ENCODE assay signal across 26 cellular contexts in genomic region chr12:124953689-124954405, GRCh38.
"Had no signal": no experiment of that assay in that cellular context is flagged by ENCODE, and none has a peak within 500 bp of the region (broad histone marks: within the 10 kb centered on the region; RNA-seq: fewer than 3 reads in every experiment).

No MANE protein-coding gene starts in this region.

- H3K9me3 ChIP-seq: MG63, Peyer's patch, SJCRH30 had no signal

- H3K4me3 Mint-ChIP-seq: activated B cell treated with CpG ODN at 0.5 μM for 24 hours; activated CD4-positive, alpha-beta memory T cell treated with anti-CD3 and anti-CD28 coated beads for 36 hours; activated CD4-positive, alpha-beta T cell treated with anti-CD3 and anti-CD28 coated beads, Interleukin-2, amount 10 ng/mL, durations not matched to agents 7 days and 5 days; activated naive CD4-positive, alpha-beta T cell treated with anti-CD3 and anti-CD28 coated beads for 36 hours; activated naive CD8-positive, alpha-beta T cell; activated T-cell treated with anti-CD3 and anti-CD28 coated beads, Interleukin-2, amount 50 U/mL, for 4 hours; T-helper 1 cell treated with Interleukin-12 subunit alpha and Interleukin-12 subunit beta and Interleukin-4 antibody, amounts not matched to agents 30 μg/mL and 1 μg/mL, for 36 hours had no signal

- H3K27ac Mint-ChIP-seq: activated B cell treated with CpG ODN at 0.5 μM for 24 hours; activated CD4-positive, alpha-beta memory T cell treated with anti-CD3 and anti-CD28 coated beads for 36 hours; activated CD4-positive, alpha-beta T cell treated with anti-CD3 and anti-CD28 coated beads, Interleukin-2, amount 10 ng/mL, durations not matched to agents 7 days and 5 days; activated naive CD4-positive, alpha-beta T cell treated with anti-CD3 and anti-CD28 coated beads for 36 hours; activated naive CD8-positive, alpha-beta T cell; T-helper 1 cell treated with Interleukin-12 subunit alpha and Interleukin-12 subunit beta and Interleukin-4 antibody, amounts not matched to agents 30 μg/mL and 1 μg/mL, for 36 hours had no signal

- H3K27ac ChIP-seq: brain microvascular endothelial cell, cardiac muscle cell, Peyer's patch, SJCRH30 had no signal

- H3K4me3 ChIP-seq: cardiac muscle cell, MG63, Peyer's patch, SJCRH30 had no signal

- H3K4me1 Mint-ChIP-seq: activated B cell treated with CpG ODN at 0.5 μM for 24 hours; activated CD4-positive, alpha-beta T cell treated with anti-CD3 and anti-CD28 coated beads, Interleukin-2, amount 10 ng/mL, durations not matched to agents 7 days and 5 days had no signal

- H3K27me3 Mint-ChIP-seq: activated B cell treated with CpG ODN at 0.5 μM for 24 hours; activated CD4-positive, alpha-beta memory T cell treated with anti-CD3 and anti-CD28 coated beads for 36 hours; activated CD4-positive, alpha-beta T cell treated with anti-CD3 and anti-CD28 coated beads, Interleukin-2, amount 10 ng/mL, durations not matched to agents 7 days and 5 days; activated naive CD8-positive, alpha-beta T cell had no signal

- H3K36me3 ChIP-seq: cardiac muscle cell had no signal

- ATAC-seq: activated T-cell treated with anti-CD3 and anti-CD28 coated beads, Interleukin-2, amount 50 U/mL, for 4 hours had no signal

- H3K9me3 Mint-ChIP-seq: activated B cell treated with CpG ODN at 0.5 μM for 24 hours; activated CD4-positive, alpha-beta memory T cell treated with anti-CD3 and anti-CD28 coated beads for 36 hours; activated CD4-positive, alpha-beta T cell treated with anti-CD3 and anti-CD28 coated beads, Interleukin-2, amount 10 ng/mL, durations not matched to agents 7 days and 5 days; activated naive CD4-positive, alpha-beta T cell treated with anti-CD3 and anti-CD28 coated beads for 36 hours; activated T-cell treated with anti-CD3 and anti-CD28 coated beads, Interleukin-2, amount 50 U/mL, for 4 hours; T-helper 1 cell treated with Interleukin-12 subunit alpha and Interleukin-12 subunit beta and Interleukin-4 antibody, amounts not matched to agents 30 μg/mL and 1 μg/mL, for 36 hours had no signal

- DNase-seq: activated B cell treated with CpG ODN at 0.5 μM for 24 hours; activated CD4-positive, alpha-beta memory T cell treated with anti-CD3 and anti-CD28 coated beads for 36 hours; activated CD4-positive, alpha-beta T cell treated with anti-CD3 and anti-CD28 coated beads for 1 hour; activated CD4-positive, alpha-beta T cell treated with anti-CD3 and anti-CD28 coated beads, Interleukin-2, amount 10 ng/mL, durations not matched to agents 7 days and 5 days; activated CD8-positive, alpha-beta memory T cell treated with anti-CD3 and anti-CD28 coated beads for 24 hours; activated effector memory CD4-positive, alpha-beta T cell treated with anti-CD3 and anti-CD28 coated beads, Interleukin-2, amount 50 U/mL, for 16 hours; activated naive CD4-positive, alpha-beta T cell treated with anti-CD3 and anti-CD28 coated beads for 36 hours; activated T-cell treated with anti-CD3 and anti-CD28 coated beads, Interleukin-2, amount 50 U/mL, for 4 hours; amygdala; brain microvascular endothelial cell; MG63; MV-4-11; NCI-H1092 treated with DMSO at 0.1 percent for 48 hours; NCI-H1436 treated with DMSO at 0.1 percent for 48 hours; NCI-H187; NCI-H2081; NCI-H510A treated with DMSO at 0.1 percent for 48 hours; NCI-H69; NK-92 treated with Interleukin-12 subunit alpha and Interleukin-12 subunit beta, amount 100 ng/mL, for 24 hours; OCI-M1; Peyer's patch; SJCRH30; T-helper 9 cell had no signal

- H3K4me1 ChIP-seq: Peyer's patch, SJCRH30 had no signal

- H3K27me3 ChIP-seq: brain microvascular endothelial cell, cardiac muscle cell, MG63, Peyer's patch, SJCRH30 had no signal
